ENCODE assay signal across 20 cellular contexts in genomic region chr22:37354271-37355069, GRCh38.
"Had no signal": no experiment of that assay in that cellular context is flagged by ENCODE, and none has a peak within 500 bp of the region (broad histone marks: within the 10 kb centered on the region; RNA-seq: fewer than 3 reads in every experiment).

No MANE protein-coding gene starts in this region.

- DNase-seq: activated CD4-positive, alpha-beta memory T cell treated with anti-CD3 and anti-CD28 coated beads, Interleukin-2, amount 10 ng/mL, durations not matched to agents 7 days and 5 days; activated CD4-positive, alpha-beta T cell treated with anti-CD3 and anti-CD28 coated beads, Interleukin-2, amount 10 ng/mL, durations not matched to agents 24 days and 14 days; activated effector memory CD4-positive, alpha-beta T cell treated with anti-CD3 and anti-CD28 coated beads, Interleukin-2, amount 50 U/mL, for 16 hours; activated naive CD4-positive, alpha-beta T cell treated with anti-CD3 and anti-CD28 coated beads, Interleukin-2, amount 10 ng/mL, durations not matched to agents 7 days and 5 days; activated T-cell treated with anti-CD3 and anti-CD28 coated beads, Interleukin-2, amount 50 U/mL, for 72 hours; caudate nucleus; dermis blood vessel endothelial cell; effector memory CD4-positive, alpha-beta T cell; head of caudate nucleus; hypothalamus; left ventricle myocardium superior; mammary epithelial cell; mucosa of descending colon; nephron progenitor cell; right cardiac atrium; transverse colon had no signal

- H3K27ac ChIP-seq: gastroesophageal sphincter, parathyroid adenoma, skin epidermis, transverse colon had no signal

- ATAC-seq: activated T-cell treated with anti-CD3 and anti-CD28 coated beads, Interleukin-2, amount 50 U/mL, for 72 hours; gastroesophageal sphincter; left ventricle myocardium superior; mucosa of descending colon; right cardiac atrium; stimulated activated memory B cell treated with anti-CD40 and anti-IgM and Interleukin-4, amounts not matched to agents 10 μg/mL and 1 μg/mL and 100 μg/mL, for 72 hours had no signal
